14 cellular contexts compared by ENCODE assay signal in the genomic region with DNA sequence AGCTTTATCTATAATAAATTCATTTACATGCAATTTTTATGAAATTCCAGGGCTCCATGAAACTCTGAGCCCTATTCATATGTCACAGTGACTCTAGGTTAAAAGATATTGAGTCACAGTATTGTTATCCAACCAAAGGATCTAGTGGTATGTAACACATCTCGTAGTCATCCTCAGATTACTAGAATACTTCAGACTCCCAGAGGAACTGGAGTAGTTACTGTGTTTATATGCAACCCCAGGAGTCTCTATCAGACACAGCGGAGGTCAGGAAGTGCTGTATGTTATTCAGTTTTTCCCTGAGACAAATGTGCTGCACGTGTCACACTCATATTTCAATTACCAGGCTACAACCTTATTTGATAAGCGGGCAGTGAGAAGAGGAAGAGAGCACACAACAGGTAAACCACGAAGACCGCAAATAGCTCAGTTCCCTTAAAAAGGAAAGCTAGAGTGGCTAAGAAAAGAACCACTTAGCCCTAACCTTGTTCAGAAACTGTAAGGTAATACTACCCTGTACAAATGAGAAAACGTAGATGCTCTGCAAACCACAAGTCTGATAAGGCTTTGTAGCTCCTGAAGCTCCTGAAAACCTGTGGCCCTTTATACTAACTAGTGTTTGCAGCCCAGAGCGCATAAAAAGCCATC.
DNase-seq lines count a peak whose midpoint lies in the region; ATAC-seq and TF ChIP-seq lines count a peak whose summit lies in the region.
"Had no signal": no experiment of that assay in that cellular context is flagged by ENCODE, and none has a peak within 500 bp of the region (broad histone marks: within the 10 kb centered on the region; RNA-seq: fewer than 3 reads in every experiment).

No MANE protein-coding gene starts in this region.

- peak; percentile 74 for DNase-seq in RPMI8226
- DNase-seq in progenitor cell of endocrine pancreas (ENCODE audit: low spot score, unreplicated experiment): no peak
- no peak for DNase-seq in mesenteric fat pad (ENCODE audit: low spot score)
- DNase-seq in foreskin melanocyte: no peak
- DNase-seq: activated naive CD8-positive, alpha-beta T cell treated with anti-CD3 and anti-CD28 coated beads, Interleukin-2, amount 50 U/mL, for 24 hours; GF-D8; GOT3; lower lobe of right lung; NCI-H524 treated with DMSO at 0.1 percent for 48 hours; SW 1271 had no signal

- no peak for TF ChIP-seq CTCF in progenitor cell of endocrine pancreas (IDR thresholded peaks at IDR 0.05; ENCODE audit: unreplicated experiment)

- ATAC-seq in GM18517 (IDR thresholded peaks at IDR 0.05; ENCODE audit: unreplicated experiment) (peak; percentile 82), GM21619 (IDR thresholded peaks at IDR 0.05; ENCODE audit: unreplicated experiment) (peak; percentile 90), HG03135 (IDR thresholded peaks at IDR 0.05; ENCODE audit: unreplicated experiment) (peak; percentile 99), HG02571 (IDR thresholded peaks at IDR 0.05; ENCODE audit: unreplicated experiment) (no peak)
- ATAC-seq: activated naive CD8-positive, alpha-beta T cell treated with anti-CD3 and anti-CD28 coated beads, Interleukin-2, amount 50 U/mL, for 24 hours; lower lobe of right lung had no signal

- no peaks in the 10 kb centered on the region for H3K36me3 Mint-ChIP-seq in progenitor cell of endocrine pancreas (ENCODE audit: insufficient read depth)

- no peak overlapping the region for H3K27ac Mint-ChIP-seq in progenitor cell of endocrine pancreas
- H3K27ac Mint-ChIP-seq: activated naive CD8-positive, alpha-beta T cell treated with anti-CD3 and anti-CD28 coated beads, Interleukin-2, amount 50 U/mL, for 24 hours had no signal

- H3K4me3 Mint-ChIP-seq in progenitor cell of endocrine pancreas (ENCODE audit: low read depth): no peak overlapping the region
- H3K4me3 Mint-ChIP-seq: activated naive CD8-positive, alpha-beta T cell treated with anti-CD3 and anti-CD28 coated beads, Interleukin-2, amount 50 U/mL, for 24 hours had no signal

- H3K4me1 Mint-ChIP-seq in progenitor cell of endocrine pancreas (ENCODE audit: low read depth): no peaks in the 10 kb centered on the region

- no peaks in the 10 kb centered on the region for H3K27me3 Mint-ChIP-seq in progenitor cell of endocrine pancreas
- H3K27me3 Mint-ChIP-seq: activated naive CD8-positive, alpha-beta T cell treated with anti-CD3 and anti-CD28 coated beads, Interleukin-2, amount 50 U/mL, for 24 hours had no signal

- H3K9me3 Mint-ChIP-seq in progenitor cell of endocrine pancreas (ENCODE audit: low read depth): no peaks in the 10 kb centered on the region
